17 cellular contexts compared by ENCODE assay signal in genomic region chr6:56574292-56574691, GRCh38.
DNase-seq lines count a peak whose midpoint lies in the region; FAIRE-seq and TF ChIP-seq lines count a peak whose summit lies in the region.
"Had no signal": no experiment of that assay in that cellular context is flagged by ENCODE, and none has a peak within 500 bp of the region (broad histone marks: within the 10 kb centered on the region; RNA-seq: fewer than 3 reads in every experiment).

No MANE protein-coding gene starts in this region.

- no TSS peak for BruUV-seq in endothelial cell of umbilical vein (replicated peaks; lab: Mats Ljungman, UMichigan)

- no peaks in the 10 kb centered on the region for H3K9me1 ChIP-seq in endothelial cell of umbilical vein (replicated peaks; ENCODE audit: control insufficient read depth, extremely low read depth, insufficient read depth, low read length)

- no peak overlapping the region for H3K4me3 Mint-ChIP-seq in endothelial cell (ENCODE audit: unreplicated experiment)
- H3K4me3 Mint-ChIP-seq: CD4-positive, alpha-beta memory T cell; GM23338; H9 had no signal

- H3K27me3 ChIP-seq in SJCRH30 (no peaks in the 10 kb centered on the region), WERI-Rb-1 (ENCODE audit: insufficient read depth, low read depth, severe bottlenecking) (no peaks in the 10 kb centered on the region), endothelial cell of umbilical vein (ENCODE audit: control insufficient read depth in 2 of 2, insufficient read depth in 2 of 2, low read length in 2 of 2) (no peaks in the 10 kb centered on the region)

- H3K9ac ChIP-seq in endothelial cell of umbilical vein (replicated peaks; ENCODE audit: extremely low read depth, insufficient read depth, low read length) = no peak overlapping the region

- POLR2A ChIA-PET in endothelial cell of umbilical vein (lab: Charles Lee) = interaction anchor here (0.7 kb wide), 1 partner anchor 50 kb away, joined by 3 read pairs; no protein-coding TSS in a partner anchor

- H3K4me1 Mint-ChIP-seq in endothelial cell (ENCODE audit: unreplicated experiment) = no peaks in the 10 kb centered on the region
- H3K4me1 Mint-ChIP-seq: H9 had no signal

- peaks cover 4% of the 10 kb centered on the region for H3K36me3 ChIP-seq in SJCRH30
- H3K36me3 ChIP-seq in WERI-Rb-1 = peaks cover 42% of the 10 kb centered on the region
- H3K36me3 ChIP-seq in endothelial cell of umbilical vein (ENCODE audit: control insufficient read depth in 2 of 2, extremely low read depth in 1 of 2, insufficient read depth in 2 of 2, low read length in 2 of 2) = peaks cover 0 to 7% of the 10 kb centered on the region in 2 experiments

- H3K4me1 ChIP-seq in SJCRH30 (peaks cover 25% of the 10 kb centered on the region), endothelial cell of umbilical vein (ENCODE audit: control insufficient read depth, extremely low read depth, insufficient read depth, low read length) (peaks cover under 1% of the 10 kb centered on the region)

- dilution Hi-C loops in endothelial cell of umbilical vein (cut with MboI; ENCODE audit: extremely low pct_ligation_motif_present, low sequenced_read_pairs) = no loop called here

- H3K4me3 ChIP-seq in SJCRH30 (no peak overlapping the region), WERI-Rb-1 (ENCODE audit: low read depth, low read length) (no peak overlapping the region), endothelial cell of umbilical vein (replicated peaks in 1 of 3; ENCODE audit: insufficient read depth in 1 of 3, low read depth in 1 of 3, low read length in 3 of 3) (no peak overlapping the region)
- H3K4me3 ChIP-seq: GM23338 had no signal

- no peaks in the 10 kb centered on the region for H3K9me3 ChIP-seq in SJCRH30 (replicated peaks)
- H3K9me3 ChIP-seq in WERI-Rb-1 (ENCODE audit: severe bottlenecking) = no peaks in the 10 kb centered on the region
- H3K9me3 ChIP-seq in endothelial cell of umbilical vein (replicated peaks; ENCODE audit: control insufficient read depth, insufficient read depth, low read length) = no peaks in the 10 kb centered on the region

- H3K4me2 ChIP-seq in endothelial cell of umbilical vein (ENCODE audit: insufficient read depth, low read length) = no peak overlapping the region
- H3K4me2 ChIP-seq: GM23338 had no signal

- H2AFZ ChIP-seq in endothelial cell of umbilical vein (ENCODE audit: low read depth, low read length) = no peak overlapping the region
- H2AFZ ChIP-seq: GM23338 had no signal

- H3K27ac ChIP-seq in SJCRH30 (peak overlapping the region; percentile 88), WERI-Rb-1 (peak overlapping the region; percentile 25), endothelial cell of umbilical vein (ENCODE audit: insufficient read depth, low read depth, low read length) (no peak overlapping the region)

- H3K79me2 ChIP-seq in endothelial cell of umbilical vein (ENCODE audit: control insufficient read depth, insufficient read depth, low read length) = no peaks in the 10 kb centered on the region

- TF ChIP-seq CTCF in WERI-Rb-1 (IDR thresholded peaks at IDR 0.05; ENCODE audit: low read depth, low read length) = no peak
- no peak for TF ChIP-seq CTCF in endothelial cell of umbilical vein (IDR thresholded peaks at IDR 0.05; ENCODE audit: extremely low read depth in 1 of 2, insufficient read depth in 1 of 2, low read depth in 1 of 2, low read length in 2 of 2)
- TF ChIP-seq CTCF in endothelial cell (IDR thresholded peaks at IDR 0.05; ENCODE audit: unreplicated experiment) = no peak

- FAIRE-seq in endothelial cell of umbilical vein (lab: Jason Lieb, UNC) = no peak
- FAIRE-seq: GM12891, GM18507 had no signal

- no peaks in the 10 kb centered on the region for H3K9me3 Mint-ChIP-seq in endothelial cell (ENCODE audit: unreplicated experiment)
- H3K9me3 Mint-ChIP-seq: CD4-positive, alpha-beta memory T cell had no signal

- CTCF ChIA-PET in endothelial cell of umbilical vein (lab: Charles Lee) = no interaction called here

- TF ChIP-seq POLR2A in endothelial cell of umbilical vein (IDR thresholded peaks at IDR 0.05; ENCODE audit: low read depth, low read length) = no peak

- no peak for DNase-seq in SJCRH30
- no peak for DNase-seq in WERI-Rb-1
- no peak for DNase-seq in endothelial cell of umbilical vein (ENCODE audit: low read depth, low spot score)
- no peak for DNase-seq in endothelial cell (ENCODE audit: low spot score)
- no peak for DNase-seq in stimulated activated naive CD4-positive, alpha-beta T cell treated with Interleukin-2 at 50 U/mL for 16 hours (lab: John Stamatoyannopoulos, UW)
- DNase-seq in T-helper 9 cell = no peak
- DNase-seq: C1 segment of cervical spinal cord; Calu3; CD4-positive, alpha-beta memory T cell; COR-L47; DMS53; DMS79 treated with DMSO at 0.1 percent for 48 hours; GF-D8; H9 had no signal

- intact Hi-C loops in endothelial cell of umbilical vein (cut with micrococcal nuclease) = no loop called here

- H3K36me3 Mint-ChIP-seq in endothelial cell (ENCODE audit: low read depth, unreplicated experiment) = peaks cover 23% of the 10 kb centered on the region
- H3K36me3 Mint-ChIP-seq: CD4-positive, alpha-beta memory T cell had no signal

- H3K27me3 Mint-ChIP-seq in endothelial cell (ENCODE audit: unreplicated experiment) = peaks cover 1% of the 10 kb centered on the region
- H3K27me3 Mint-ChIP-seq: CD4-positive, alpha-beta memory T cell had no signal

- no peak overlapping the region for H3K27ac Mint-ChIP-seq in endothelial cell (ENCODE audit: unreplicated experiment)
- H3K27ac Mint-ChIP-seq: CD4-positive, alpha-beta memory T cell; GM23338 had no signal

- peaks cover 2% of the 10 kb centered on the region for H4K20me1 ChIP-seq in endothelial cell of umbilical vein (replicated peaks; ENCODE audit: control insufficient read depth, extremely low read depth, insufficient read depth, low read length)

TF ChIP-seq in endothelial cell of umbilical vein, 7 proteins besides CTCF, POLR2A, EP300 and RAD21:
- TF ChIP-seq POLR2AphosphoS5 (IDR thresholded peaks at IDR 0.05; ENCODE audit: insufficient read depth, low read depth, low read length) (no peak), FOS (IDR thresholded peaks at IDR 0.05; ENCODE audit: borderline replicate concordance, insufficient read depth, low read length) (peak; percentile 20)
TF ChIP-seq in endothelial cell of umbilical vein: peak in this region for 1.
